1 cellular context compared by ENCODE assay signal in the genomic region with DNA sequence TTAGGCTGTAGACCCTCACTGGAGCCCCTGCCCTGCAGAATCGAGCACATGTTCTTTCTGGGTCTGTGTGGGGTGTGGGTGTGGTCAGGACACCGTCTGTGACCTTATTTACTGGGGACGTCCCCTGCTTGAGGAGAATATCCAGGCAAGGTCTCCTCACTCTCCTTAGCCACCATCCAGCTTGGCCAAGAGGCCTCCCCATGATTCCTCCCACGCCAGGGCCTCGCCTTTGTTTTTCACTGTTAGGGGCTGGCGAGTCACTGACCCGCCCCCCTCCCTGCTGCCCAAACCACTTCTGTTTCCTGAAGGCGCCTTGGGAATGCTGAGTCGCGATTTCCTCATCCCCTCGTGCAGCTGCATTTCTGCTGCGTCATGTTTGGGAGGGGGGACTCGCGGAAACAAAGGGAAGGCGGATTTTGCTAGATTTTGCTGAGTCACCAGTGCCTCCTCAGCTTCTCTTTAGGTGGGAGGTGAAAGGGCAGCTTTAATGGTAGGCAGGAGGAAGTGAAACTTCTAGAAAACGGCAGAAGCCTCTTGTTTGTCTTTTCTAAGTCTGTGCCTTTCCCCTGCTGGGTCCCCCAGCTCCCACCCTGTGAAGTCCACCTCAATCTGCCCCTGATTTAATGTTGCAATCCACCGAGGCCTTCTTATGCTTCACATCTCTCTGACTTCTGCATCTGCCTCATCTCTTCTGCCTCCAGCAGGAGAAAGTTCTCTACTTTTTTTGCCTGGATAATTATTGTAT.
TF ChIP-seq lines count a peak whose summit lies in the region.

No MANE protein-coding gene starts in this region.

TF ChIP-seq in IMR-90, 13 proteins besides CTCF, POLR2A, EP300 and RAD21 (continued from another document):
- peak; percentile 100 for TF ChIP-seq NFE2L2 (IDR thresholded peaks at IDR 0.05; ENCODE audit: low read depth, low read length)
- TF ChIP-seq RCOR1 (IDR thresholded peaks at IDR 0.05; ENCODE audit: insufficient replicate concordance, low read length), result no peak
- 0 out of 2 replicates have a peak, but pooled peaks have one; percentile 13 for TF ChIP-seq SMC3 (IDR thresholded peaks at IDR 0.05; ENCODE audit: low read depth, low read length)
- no peak for TF ChIP-seq RFX5 (IDR thresholded peaks at IDR 0.05; ENCODE audit: low read depth, low read length)
- peak; percentile 97 for TF ChIP-seq BHLHE40 (IDR thresholded peaks at IDR 0.05; ENCODE audit: low read depth, low read length)
- TF ChIP-seq, protein P1, sequence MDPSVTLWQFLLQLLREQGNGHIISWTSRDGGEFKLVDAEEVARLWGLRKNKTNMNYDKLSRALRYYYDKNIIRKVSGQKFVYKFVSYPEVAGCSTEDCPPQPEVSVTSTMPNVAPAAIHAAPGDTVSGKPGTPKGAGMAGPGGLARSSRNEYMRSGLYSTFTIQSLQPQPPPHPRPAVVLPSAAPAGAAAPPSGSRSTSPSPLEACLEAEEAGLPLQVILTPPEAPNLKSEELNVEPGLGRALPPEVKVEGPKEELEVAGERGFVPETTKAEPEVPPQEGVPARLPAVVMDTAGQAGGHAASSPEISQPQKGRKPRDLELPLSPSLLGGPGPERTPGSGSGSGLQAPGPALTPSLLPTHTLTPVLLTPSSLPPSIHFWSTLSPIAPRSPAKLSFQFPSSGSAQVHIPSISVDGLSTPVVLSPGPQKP (IDR thresholded peaks at IDR 0.05; ENCODE audit: borderline replicate concordance, low read depth, low read length), result no peak
- TF ChIP-seq MXI1 (IDR thresholded peaks at IDR 0.05; ENCODE audit: borderline replicate concordance, low read depth, low read length), result peak; percentile 91
- TF ChIP-seq, protein P2, sequence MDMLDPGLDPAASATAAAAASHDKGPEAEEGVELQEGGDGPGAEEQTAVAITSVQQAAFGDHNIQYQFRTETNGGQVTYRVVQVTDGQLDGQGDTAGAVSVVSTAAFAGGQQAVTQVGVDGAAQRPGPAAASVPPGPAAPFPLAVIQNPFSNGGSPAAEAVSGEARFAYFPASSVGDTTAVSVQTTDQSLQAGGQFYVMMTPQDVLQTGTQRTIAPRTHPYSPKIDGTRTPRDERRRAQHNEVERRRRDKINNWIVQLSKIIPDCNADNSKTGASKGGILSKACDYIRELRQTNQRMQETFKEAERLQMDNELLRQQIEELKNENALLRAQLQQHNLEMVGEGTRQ (IDR thresholded peaks at IDR 0.05; ENCODE audit: low read depth, low read length), result no peak; the same call in 1 of the 2 replicates
- peak; percentile 100 for TF ChIP-seq MAZ (IDR thresholded peaks at IDR 0.05; ENCODE audit: borderline replicate concordance, low read depth, low read length)
TF ChIP-seq in IMR-90: peak in this region for 9.
